In genomic region chrX:15674899-15675489, GRCh38 we compare ENCODE assay signal across 8 cellular contexts. TPM values are rescaled to one million over a fixed set of nuclear protein-coding genes. Genes with fewer than 3 reads are reported as not detected.
DNase-seq lines count a peak whose midpoint lies in the region; ATAC-seq and TF ChIP-seq lines count a peak whose summit lies in the region.

No MANE protein-coding gene starts in this region.

- DNase-seq in NB4 (ENCODE audit: low read depth) = peak; percentile 90
- peak; percentile 90 for DNase-seq in SK-MEL-5 (ENCODE audit: low read depth, low spot score)
- DNase-seq in activated naive CD4-positive, alpha-beta T cell treated with anti-CD3 and anti-CD28 coated beads, Interleukin-2, amount 50 U/mL, for 16 hours = peak; percentile 90
- DNase-seq in head of caudate nucleus = peak; percentile 70 to 96 (median 90)
- peak; percentile 93 for DNase-seq in osteocyte (ENCODE audit: extremely low spot score, unreplicated experiment)

- no peaks in the 10 kb centered on the region for H3K9me3 Mint-ChIP-seq in osteocyte (ENCODE audit: unreplicated experiment)

- TF ChIP-seq CTCF in NB4 (IDR thresholded peaks at IDR 0.05; ENCODE audit: low read depth, low read length) = no peak
- no peak for TF ChIP-seq CTCF in osteocyte (IDR thresholded peaks at IDR 0.05)

- H3K9me3 ChIP-seq in thymus (ENCODE audit: control insufficient read depth) = no peaks in the 10 kb centered on the region

- H3K27ac Mint-ChIP-seq in osteocyte (ENCODE audit: unreplicated experiment) = no peak overlapping the region

- in situ Hi-C loops in SK-MEL-5 (cut with HindIII; ENCODE audit: low pct_unique_long_range_greater_than_20kb, low sequenced_read_pairs) = no loop called here

- no peaks in the 10 kb centered on the region for H3K4me1 ChIP-seq in thymus (ENCODE audit: control insufficient read depth, insufficient read depth, low read length)

- no peaks in the 10 kb centered on the region for H3K36me3 Mint-ChIP-seq in osteocyte (ENCODE audit: unreplicated experiment)

- H3K27ac ChIP-seq in thymus (ENCODE audit: low read depth) = peak overlapping the region; percentile 99

- no peak overlapping the region for H3K4me3 Mint-ChIP-seq in osteocyte (ENCODE audit: unreplicated experiment)

- TF ChIP-seq POLR2A in NB4 (IDR thresholded peaks at IDR 0.05; ENCODE audit: extremely low read depth, insufficient read length) = peak; percentile 38

- H3K27me3 Mint-ChIP-seq in osteocyte (ENCODE audit: unreplicated experiment) = peaks cover 11% of the 10 kb centered on the region

- H3K27me3 ChIP-seq in thymus (ENCODE audit: control insufficient read depth, insufficient read depth) = no peaks in the 10 kb centered on the region

- WGBS in thymus = under 1% methylated on average over 46 of the region's 46 CpGs

- H3K4me3 ChIP-seq in GM08714 (ENCODE audit: low read length) (peak overlapping the region; percentile 76), NB4 (ENCODE audit: low read depth, low read length) (peak overlapping the region; percentile 94), thymus (ENCODE audit: low read length) (peak overlapping the region; percentile 77)

- H3K4me1 Mint-ChIP-seq in osteocyte (ENCODE audit: unreplicated experiment) = peaks cover 14% of the 10 kb centered on the region

- H3K36me3 ChIP-seq in thymus (ENCODE audit: control insufficient read depth, insufficient read depth) = peaks cover 5% of the 10 kb centered on the region

- intact Hi-C loops in head of caudate nucleus (cut with DNase I) = loop anchor here (5.0 kb wide), 1 partner anchor 177 kb away; the partner anchor contains the start of gene AP1S2

- peak; percentile 83 for ATAC-seq in HG02571 (IDR thresholded peaks at IDR 0.05; ENCODE audit: unreplicated experiment)

RNA-seq across cellular contexts. Expression of gene CLTRN, which starts 10.4 kb away (rescaled TPM):
- 0.85 and 1.3 TPM in 2 replicates for total RNA-seq in SK-MEL-5 (2014; rRNA removed; shearing (Covaris generic))
- polyA plus RNA-seq in SK-MEL-5 (2015; cell fraction: cytosol; rRNA removed) = 0.31 and 0.54 TPM in 2 replicates
- 1.1 and 2.1 TPM in 2 replicates for polyA plus RNA-seq in SK-MEL-5 (2015; cell fraction: nucleus; rRNA removed)
- not detected in 2 replicates for total RNA-seq in osteocyte
- polyA plus RNA-seq in thymus = 3.9 TPM

Comparison
In these comparisons a context has a peak if more than half of its experiments do, and no peak if none do; other contexts are left out.
1. Peak in every context shown above with its lines: DNase-seq, ATAC-seq, H3K4me3 ChIP-seq and H3K27ac ChIP-seq.